13 cellular contexts compared by ENCODE assay signal in the genomic region with DNA sequence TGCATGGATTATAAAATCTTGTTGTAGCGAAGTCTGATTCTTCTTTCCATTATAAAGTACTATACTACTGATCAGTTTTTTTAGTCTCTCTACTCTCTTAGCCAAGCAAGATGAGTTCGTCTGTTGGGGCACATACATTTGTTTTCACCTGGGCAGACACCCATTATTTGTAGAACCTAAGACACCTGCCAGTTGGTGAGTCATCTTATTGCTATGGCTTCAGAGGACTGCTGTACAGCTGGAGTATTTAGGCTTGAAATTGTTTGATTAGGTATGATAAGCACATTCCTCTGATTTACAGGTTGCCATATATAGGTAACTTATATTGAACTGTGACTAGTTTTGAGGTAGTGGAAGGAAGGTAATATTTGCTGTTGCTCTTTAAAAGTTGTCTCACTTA. TPM values are rescaled to one million over a fixed set of nuclear protein-coding genes. Genes with fewer than 3 reads are reported as not detected.
DNase-seq lines count a peak whose midpoint lies in the region; ATAC-seq and TF ChIP-seq lines count a peak whose summit lies in the region.
"Had no signal": no experiment of that assay in that cellular context is flagged by ENCODE, and none has a peak within 500 bp of the region (broad histone marks: within the 10 kb centered on the region; RNA-seq: fewer than 3 reads in every experiment).

No MANE protein-coding gene starts in this region.

- intact Hi-C loops in OCI-LY7 (cut with micrococcal nuclease; ENCODE audit: unreplicated experiment): no loop called here
- intact Hi-C loops in upper lobe of right lung (cut with DNase I): no loop called here

- H4K20me1 ChIP-seq in OCI-LY7 (ENCODE audit: insufficient read depth, low read length): peaks cover 28% of the 10 kb centered on the region

- no peaks in the 10 kb centered on the region for H3K9me3 Mint-ChIP-seq in activated T-cell treated with anti-CD3 and anti-CD28 coated beads, Interleukin-2, amount 50 U/mL, for 72 hours

- POLR2A ChIA-PET in OCI-LY7 (lab: Charles Lee): interaction anchor here (0.7 to 1.5 kb wide), 4 partner anchors 10 to 55 kb away, joined by 3 read pairs; no protein-coding TSS in a partner anchor

- no peak overlapping the region for H3K4me3 Mint-ChIP-seq in activated T-cell treated with anti-CD3 and anti-CD28 coated beads, Interleukin-2, amount 50 U/mL, for 72 hours

- H3K27ac ChIP-seq in OCI-LY7 (ENCODE audit: low read depth, low read length, poor library complexity, severe bottlenecking) (peak overlapping the region; percentile 3), foreskin keratinocyte (no peak overlapping the region), upper lobe of right lung (no peak overlapping the region)
- H3K27ac ChIP-seq: VCaP had no signal

- TF ChIP-seq CTCF in OCI-LY7 (conservative IDR thresholded peaks at IDR 0.05; ENCODE audit: low read length): no peak
- no peak for TF ChIP-seq CTCF in foreskin keratinocyte (conservative IDR thresholded peaks at IDR 0.05)
- TF ChIP-seq CTCF in upper lobe of right lung (IDR thresholded peaks at IDR 0.05): no peak
- TF ChIP-seq CTCF in BE2C (IDR thresholded peaks at IDR 0.05; ENCODE audit: low read depth, low read length): no peak

- H3K4me1 Mint-ChIP-seq in activated T-cell treated with anti-CD3 and anti-CD28 coated beads, Interleukin-2, amount 50 U/mL, for 72 hours (ENCODE audit: low read depth): peaks cover 31% of the 10 kb centered on the region

- H3K27ac Mint-ChIP-seq in activated T-cell treated with anti-CD3 and anti-CD28 coated beads, Interleukin-2, amount 50 U/mL, for 72 hours: peak overlapping the region; percentile 63

- peak overlapping the region; percentile 9; the same call in 1 of the 2 replicates for H3K4me2 ChIP-seq in OCI-LY7 (ENCODE audit: low read length)

- H3K27me3 ChIP-seq in foreskin keratinocyte: no peaks in the 10 kb centered on the region
- H3K27me3 ChIP-seq in upper lobe of right lung: no peaks in the 10 kb centered on the region
- no peaks in the 10 kb centered on the region for H3K27me3 ChIP-seq in BE2C

- H3K4me1 ChIP-seq in OCI-LY7 (ENCODE audit: insufficient read depth, low read length, poor library complexity, severe bottlenecking): peaks cover 45% of the 10 kb centered on the region
- peaks cover 9% of the 10 kb centered on the region for H3K4me1 ChIP-seq in foreskin keratinocyte
- no peaks in the 10 kb centered on the region for H3K4me1 ChIP-seq in upper lobe of right lung
- no peaks in the 10 kb centered on the region for H3K4me1 ChIP-seq in BE2C

- peaks cover 2 to 9% of the 10 kb centered on the region in 2 donors for H3K36me3 Mint-ChIP-seq in activated T-cell treated with anti-CD3 and anti-CD28 coated beads, Interleukin-2, amount 50 U/mL, for 72 hours (ENCODE audit: insufficient read depth in 2 of 2)

- H3K9me3 ChIP-seq in OCI-LY7 (ENCODE audit: low read length) (no peaks in the 10 kb centered on the region), upper lobe of right lung (no peaks in the 10 kb centered on the region), BE2C (no peaks in the 10 kb centered on the region)

- no peak overlapping the region for H3K4me3 ChIP-seq in OCI-LY7 (ENCODE audit: low read depth, low read length, poor library complexity, severe bottlenecking)
- H3K4me3 ChIP-seq in upper lobe of right lung: no peak overlapping the region
- H3K4me3 ChIP-seq in BE2C (ENCODE audit: low read depth, low read length): no peak overlapping the region

- H3K9me2 ChIP-seq in OCI-LY7 (ENCODE audit: insufficient read depth, low read length): no peaks in the 10 kb centered on the region

- H3K27me3 Mint-ChIP-seq in activated T-cell treated with anti-CD3 and anti-CD28 coated beads, Interleukin-2, amount 50 U/mL, for 72 hours (ENCODE audit: low read depth): no peaks in the 10 kb centered on the region

- no peak overlapping the region for H2AFZ ChIP-seq in OCI-LY7 (ENCODE audit: low read length)

- DNase-seq in activated T-cell treated with anti-CD3 and anti-CD28 coated beads, Interleukin-2, amount 50 U/mL, for 72 hours: no peak
- DNase-seq in activated T-cell treated with anti-CD3 and anti-CD28 coated beads for 4 hours: no peak
- DNase-seq in OCI-LY7 (ENCODE audit: low spot score): no peak
- DNase-seq in foreskin keratinocyte: peak; percentile 29 to 60
- no peak for DNase-seq in upper lobe of right lung
- no peak for DNase-seq in effector CD8-positive, alpha-beta T cell (lab: John Stamatoyannopoulos, UW)
- DNase-seq in MV-4-11 (lab: John Stamatoyannopoulos, UW): no peak
- DNase-seq in BE2C: no peak
- DNase-seq: activated CD8-positive, alpha-beta memory T cell treated with anti-CD3 and anti-CD28 coated beads, Interleukin-2, amount 50 U/mL, for 4 hours; MM.1S; NCI-H748 treated with DMSO at 0.1 percent for 48 hours; stimulated activated CD4-positive, alpha-beta T cell treated with anti-CD3 and anti-CD28 coated beads, Interleukin-1b, Interleukin-23, amount 100 ng/mL, for 48 hours had no signal

- H3K36me3 ChIP-seq in OCI-LY7 (ENCODE audit: insufficient read depth, low read length) (peaks cover 95% of the 10 kb centered on the region), upper lobe of right lung (peaks cover 30% of the 10 kb centered on the region), BE2C (peaks cover 67% of the 10 kb centered on the region)

- H3K79me2 ChIP-seq in OCI-LY7 (ENCODE audit: insufficient read depth, low read depth, low read length): peaks cover 100% of the 10 kb centered on the region

- CTCF ChIA-PET in OCI-LY7 (lab: Charles Lee; ENCODE audit: unreplicated experiment): no interaction called here

- ATAC-seq in activated T-cell treated with anti-CD3 and anti-CD28 coated beads, Interleukin-2, amount 50 U/mL, for 72 hours (replicated peaks in 1 of 2): no peak
- ATAC-seq in foreskin keratinocyte (peak; percentile 86), upper lobe of right lung (peak; percentile 55)

- BruUV-seq in OCI-LY7 (replicated peaks; lab: Mats Ljungman, UMichigan): TSS peak; percentile 9

RNA-seq across cellular contexts. Expression of gene RBM15, which starts 17.2 kb away (rescaled TPM):
- 10 to 100 TPM; 75.0 to 77.8 TPM for total RNA-seq in activated T-cell treated with anti-CD3 and anti-CD28 coated beads, Interleukin-2, amount 50 U/mL, for 72 hours
- total RNA-seq in OCI-LY7 (2014; rRNA removed; shearing (Covaris generic)): 221 and 231 TPM in 2 replicates
- total RNA-seq in OCI-LY7 (2022): 119 and 137 TPM in 2 replicates
- total RNA-seq in foreskin keratinocyte: 25.0 and 25.7 TPM in 2 replicates
- polyA plus RNA-seq in foreskin keratinocyte: 3.0 and 3.2 TPM in 2 replicates
- total RNA-seq in upper lobe of right lung: 22.1 TPM
- polyA plus RNA-seq in BE2C (2012; ENCODE audit: insufficient read depth, insufficient read length, low read depth): 10.3 TPM

RNA-seq across cellular contexts. Expression of gene SLC16A4, which starts 34.4 kb away (rescaled TPM):
- total RNA-seq in activated T-cell treated with anti-CD3 and anti-CD28 coated beads, Interleukin-2, amount 50 U/mL, for 72 hours: under 1 TPM; 0.44 to 0.58 TPM
- total RNA-seq in OCI-LY7 (2014; rRNA removed; shearing (Covaris generic)): 0.22 TPM in 1 of 2 replicates, not detected in the other
- 0.15 and 0.38 TPM in 2 replicates for total RNA-seq in OCI-LY7 (2022)
- total RNA-seq in foreskin keratinocyte: 0.39 and 1.0 TPM in 2 replicates
- 0.16 and 0.18 TPM in 2 replicates for polyA plus RNA-seq in foreskin keratinocyte
- total RNA-seq in upper lobe of right lung: 15.9 TPM
- polyA plus RNA-seq in BE2C (2012; ENCODE audit: insufficient read depth, insufficient read length, low read depth): 0.52 TPM

RNA-seq across cellular contexts. Expression of gene LAMTOR5, which starts 51.1 kb away (rescaled TPM):
- 100 to 1,000 TPM in 1 of 2 donors, 10 to 100 TPM in 1; 89.2 to 101 TPM for total RNA-seq in activated T-cell treated with anti-CD3 and anti-CD28 coated beads, Interleukin-2, amount 50 U/mL, for 72 hours
- total RNA-seq in OCI-LY7 (2014; rRNA removed; shearing (Covaris generic)): 109 and 111 TPM in 2 replicates
- 104 and 123 TPM in 2 replicates for total RNA-seq in OCI-LY7 (2022)
- 75.5 and 92.7 TPM in 2 replicates for total RNA-seq in foreskin keratinocyte
- 214 and 219 TPM in 2 replicates for polyA plus RNA-seq in foreskin keratinocyte
- total RNA-seq in upper lobe of right lung: 110 TPM
- polyA plus RNA-seq in BE2C (2012; ENCODE audit: insufficient read depth, insufficient read length, low read depth): 378 TPM

Comparison
In these comparisons a context has a peak if more than half of its experiments do, and no peak if none do; other contexts are left out.
1. ATAC-seq: peak in foreskin keratinocyte (single experiment) and upper lobe of right lung (single experiment); none in activated T-cell treated with anti-CD3 and anti-CD28 coated beads, Interleukin-2, amount 50 U/mL, for 72 hours (0 of 2).
2. DNase-seq: peak in foreskin keratinocyte (2 of 2); none in activated T-cell treated with anti-CD3 and anti-CD28 coated beads, Interleukin-2, amount 50 U/mL, for 72 hours (0 of 2), activated T-cell treated with anti-CD3 and anti-CD28 coated beads for 4 hours (single experiment), OCI-LY7 (single experiment), upper lobe of right lung (single experiment), effector CD8-positive, alpha-beta T cell (single experiment), MV-4-11 (single experiment) and BE2C (single experiment).